7 cellular contexts compared by ENCODE assay signal in the genomic region with DNA sequence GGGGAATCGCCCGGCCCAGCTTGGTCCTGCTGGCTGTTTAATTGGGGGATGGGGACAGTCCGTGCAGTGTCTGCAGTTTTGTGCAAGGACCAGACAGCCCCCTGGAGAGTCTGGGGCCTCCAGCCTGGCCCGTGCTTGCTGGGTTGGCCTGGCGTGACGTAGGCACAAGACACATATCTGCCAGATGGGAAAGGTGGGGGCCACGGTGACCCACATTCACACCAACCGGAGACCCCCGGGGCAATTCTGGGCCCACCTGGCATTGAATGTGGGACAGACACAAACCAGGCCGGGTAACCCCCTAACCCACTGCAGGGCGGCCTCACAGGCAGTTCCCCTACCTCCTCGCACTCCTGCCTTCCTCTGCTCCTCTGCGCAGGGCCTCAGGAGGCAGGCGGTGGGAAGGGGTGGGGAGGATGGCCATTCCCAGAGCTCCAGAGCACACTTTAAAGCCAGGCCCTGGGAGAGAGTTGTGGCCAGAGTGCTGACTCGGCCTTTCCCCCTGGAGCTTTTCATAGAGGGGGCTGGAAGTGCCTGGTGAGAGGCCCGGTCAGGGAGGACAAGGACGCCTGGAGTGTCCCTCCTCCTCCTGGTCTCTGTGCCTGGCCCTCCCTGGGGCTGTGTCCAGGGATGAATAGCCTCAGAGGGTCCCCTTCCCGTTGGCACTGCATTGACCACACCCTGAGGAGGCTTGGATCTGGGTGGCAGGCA. TPM values are rescaled to one million over a fixed set of nuclear protein-coding genes. Genes with fewer than 3 reads are reported as not detected.
DNase-seq lines count a peak whose midpoint lies in the region; TF ChIP-seq lines count a peak whose summit lies in the region.

No MANE protein-coding gene starts in this region.

- DNase-seq in HL-60 (ENCODE audit: low read depth in 1 of 2, low spot score in 1 of 2), result no peak
- DNase-seq in adipocyte (ENCODE audit: low read depth), result peak; percentile 75
- no peak for DNase-seq in suprapubic skin (ENCODE audit: low spot score in 2 of 2)
- DNase-seq in DMS153 treated with DMSO at 0.1 percent for 48 hours (lab: John Stamatoyannopoulos, UW; ENCODE audit: unreplicated experiment), result no peak
- DNase-seq in NCI-H2081 (lab: John Stamatoyannopoulos, UW), result no peak
- no peak for DNase-seq in head of caudate nucleus

- peak overlapping the region; percentile 90 for H3K9ac ChIP-seq in adipocyte (ENCODE audit: low read length)

- no peak for TF ChIP-seq POLR2A in suprapubic skin (IDR thresholded peaks at IDR 0.05)

- 7% methylated on average over 10 of the region's 18 CpGs for WGBS in suprapubic skin

- no peak for TF ChIP-seq CTCF in HL-60 (IDR thresholded peaks at IDR 0.05; ENCODE audit: insufficient read depth, low read length)
- no peak for TF ChIP-seq CTCF in suprapubic skin (IDR thresholded peaks at IDR 0.05)

- H3K4me1 ChIP-seq in adipocyte (ENCODE audit: control insufficient read depth, insufficient read depth, low read length) (peaks cover 56% of the 10 kb centered on the region), suprapubic skin (peaks cover 51% of the 10 kb centered on the region)

- no peak overlapping the region for H3K27ac ChIP-seq in HL-60 (replicated peaks)
- H3K27ac ChIP-seq in suprapubic skin, result peak overlapping the region; percentile 93

- H3K36me3 ChIP-seq in adipocyte (ENCODE audit: control insufficient read depth, insufficient read depth, low read length, severe bottlenecking) (no peaks in the 10 kb centered on the region), suprapubic skin (no peaks in the 10 kb centered on the region)

- no peaks in the 10 kb centered on the region for H3K9me3 ChIP-seq in adipocyte (ENCODE audit: control insufficient read depth, low read length)
- H3K9me3 ChIP-seq in iPS-18c (ENCODE audit: control insufficient read depth, insufficient read depth, low read length), result no peaks in the 10 kb centered on the region
- H3K9me3 ChIP-seq in suprapubic skin, result no peaks in the 10 kb centered on the region

- TF ChIP-seq EP300 in suprapubic skin (IDR thresholded peaks at IDR 0.05), result no peak

- H3K27me3 ChIP-seq in HL-60 (ENCODE audit: insufficient read depth, poor library complexity, severe bottlenecking), result no peaks in the 10 kb centered on the region
- no peaks in the 10 kb centered on the region for H3K27me3 ChIP-seq in adipocyte (replicated peaks; ENCODE audit: control insufficient read depth, insufficient read depth, low read length)
- H3K27me3 ChIP-seq in suprapubic skin, result peaks cover 5% of the 10 kb centered on the region

- H3K4me3 ChIP-seq in HL-60 (replicated peaks; ENCODE audit: insufficient read depth, low read length) (peak overlapping the region; percentile 68), adipocyte (ENCODE audit: low read length) (peak overlapping the region; percentile 87), iPS-18c (ENCODE audit: insufficient read depth, low read depth, low read length) (peak overlapping the region; percentile 82), suprapubic skin (peak overlapping the region; percentile 81)

- intact Hi-C loops in head of caudate nucleus (cut with DNase I), result no loop called here

RNA-seq across cellular contexts. Expression of a gene that starts 1.5 kb away (rescaled TPM):
- 10 to 100 TPM; 31.4 to 55.2 (median 37.1) TPM for total RNA-seq in suprapubic skin
